In genomic region chr22:46776486-46776826, GRCh38 we compare ENCODE assay signal across 14 cellular contexts. TPM values are rescaled to one million over a fixed set of nuclear protein-coding genes. Genes with fewer than 3 reads are reported as not detected.
DNase-seq lines count a peak whose midpoint lies in the region; ATAC-seq and TF ChIP-seq lines count a peak whose summit lies in the region.
"Had no signal": no experiment of that assay in that cellular context is flagged by ENCODE, and none has a peak within 500 bp of the region (broad histone marks: within the 10 kb centered on the region; RNA-seq: fewer than 3 reads in every experiment).

No MANE protein-coding gene starts in this region.

- peaks cover 11% of the 10 kb centered on the region for H3K36me3 Mint-ChIP-seq in activated CD4-positive, alpha-beta T cell treated with anti-CD3 and anti-CD28 coated beads for 36 hours (ENCODE audit: low read depth)
- H3K36me3 Mint-ChIP-seq in central memory CD8-positive, alpha-beta T cell (ENCODE audit: insufficient read depth), result peaks cover 6% of the 10 kb centered on the region
- no peaks in the 10 kb centered on the region for H3K36me3 Mint-ChIP-seq in nephron progenitor cell (ENCODE audit: low read depth)

- H3K9me3 Mint-ChIP-seq in activated CD4-positive, alpha-beta T cell treated with anti-CD3 and anti-CD28 coated beads for 36 hours (ENCODE audit: low read depth), result no peaks in the 10 kb centered on the region
- no peaks in the 10 kb centered on the region for H3K9me3 Mint-ChIP-seq in central memory CD8-positive, alpha-beta T cell
- no peaks in the 10 kb centered on the region for H3K9me3 Mint-ChIP-seq in nephron progenitor cell

- H3K27ac ChIP-seq in OCI-LY1 (ENCODE audit: low read depth, low read length, poor library complexity, severe bottlenecking), result peak overlapping the region; percentile 97
- H3K27ac ChIP-seq in upper lobe of left lung, result peak overlapping the region in 2 of 4 donors; percentile 10 to 27
- H3K27ac ChIP-seq: SK-N-MC had no signal

- H3K9me2 ChIP-seq in OCI-LY1 (ENCODE audit: low read depth, low read length), result no peaks in the 10 kb centered on the region

- DNase-seq in activated CD4-positive, alpha-beta T cell treated with anti-CD3 and anti-CD28 coated beads for 36 hours, result no peak
- DNase-seq in activated CD4-positive, alpha-beta T cell treated with anti-CD3 and anti-CD28 coated beads, Interleukin-2, amount 50 U/mL, for 4 hours, result no peak
- no peak for DNase-seq in central memory CD8-positive, alpha-beta T cell (ENCODE audit: low spot score in 2 of 2)
- no peak for DNase-seq in nephron progenitor cell
- DNase-seq in NCI-H748 (lab: John Stamatoyannopoulos, UW; ENCODE audit: unreplicated experiment), result no peak
- DNase-seq in NCI-H2171 treated with DMSO at 0.1 percent for 48 hours (lab: John Stamatoyannopoulos, UW), result no peak
- DNase-seq in upper lobe of left lung, result no peak
- DNase-seq: activated CD4-positive, alpha-beta T cell treated with anti-CD3 and anti-CD28 coated beads, Interleukin-2, amount 50 U/mL, for 48 hours; anterior cingulate cortex; DMS79 treated with DMSO at 0.1 percent for 48 hours; NCI-H146; NCI-H774 had no signal

- H3K4me1 Mint-ChIP-seq in activated CD4-positive, alpha-beta T cell treated with anti-CD3 and anti-CD28 coated beads for 36 hours, result peaks cover 55% of the 10 kb centered on the region
- peaks cover 56% of the 10 kb centered on the region for H3K4me1 Mint-ChIP-seq in central memory CD8-positive, alpha-beta T cell
- H3K4me1 Mint-ChIP-seq in nephron progenitor cell, result peaks cover 52% of the 10 kb centered on the region

- H3K27me3 ChIP-seq in OCI-LY1 (ENCODE audit: insufficient read depth, low read length), result no peaks in the 10 kb centered on the region
- no peaks in the 10 kb centered on the region for H3K27me3 ChIP-seq in upper lobe of left lung

- no peaks in the 10 kb centered on the region for H3K27me3 Mint-ChIP-seq in activated CD4-positive, alpha-beta T cell treated with anti-CD3 and anti-CD28 coated beads for 36 hours
- no peaks in the 10 kb centered on the region for H3K27me3 Mint-ChIP-seq in central memory CD8-positive, alpha-beta T cell
- peaks cover 5% of the 10 kb centered on the region for H3K27me3 Mint-ChIP-seq in nephron progenitor cell (ENCODE audit: low read depth, poor library complexity)

- H3F3A ChIP-seq in OCI-LY1 (ENCODE audit: insufficient read depth, low read length), result no peaks in the 10 kb centered on the region

- H3K79me2 ChIP-seq in OCI-LY1 (ENCODE audit: insufficient read depth, low read length), result peaks cover 45% of the 10 kb centered on the region

- H3K4me2 ChIP-seq in OCI-LY1 (ENCODE audit: low read length), result peak overlapping the region; percentile 58; the same call in 1 of the 2 replicates

- H3K36me3 ChIP-seq in OCI-LY1 (ENCODE audit: insufficient read depth, low read length) (peaks cover 5% of the 10 kb centered on the region; the same call in 1 of the 2 replicates), upper lobe of left lung (no peaks in the 10 kb centered on the region)

- TF ChIP-seq POLR2A in upper lobe of left lung (IDR thresholded peaks at IDR 0.05), result no peak

- TF ChIP-seq CTCF in OCI-LY1 (IDR thresholded peaks at IDR 0.05; ENCODE audit: low read length), result no peak
- TF ChIP-seq CTCF in nephron progenitor cell (IDR thresholded peaks at IDR 0.05), result no peak
- TF ChIP-seq CTCF in upper lobe of left lung (IDR thresholded peaks at IDR 0.05), result no peak

- H3K4me1 ChIP-seq in OCI-LY1 (ENCODE audit: insufficient read depth, low read length, severe bottlenecking) (peaks cover 86% of the 10 kb centered on the region), upper lobe of left lung (peaks cover 40 to 58% (median 48%) of the 10 kb centered on the region in 4 donors)

- CTCF ChIA-PET in activated CD4-positive, alpha-beta T cell treated with anti-CD3 and anti-CD28 coated beads for 36 hours (lab: Charles Lee), result interaction anchor here (1.0 to 1.6 kb wide), 2 partner anchors 11 to 18 kb away, joined by 5 to 6 read pairs; no protein-coding TSS in a partner anchor

- intact Hi-C loops in activated CD4-positive, alpha-beta T cell treated with anti-CD3 and anti-CD28 coated beads for 36 hours (cut with DNase I, micrococcal nuclease), result loop anchor here in 1 of 2 experiments (2.0 kb wide), 1 partner anchor 16 kb away; no protein-coding TSS in a partner anchor

- H3K4me3 ChIP-seq in OCI-LY1 (ENCODE audit: low read depth, low read length, poor library complexity, severe bottlenecking) (peak overlapping the region; percentile 45), upper lobe of left lung (no peak overlapping the region)
- H3K4me3 ChIP-seq: SK-N-MC had no signal

- POLR2A ChIA-PET in activated CD4-positive, alpha-beta T cell treated with anti-CD3 and anti-CD28 coated beads for 36 hours (lab: Charles Lee), result no interaction called here

- H3K9me3 ChIP-seq in OCI-LY1 (ENCODE audit: low read length) (no peaks in the 10 kb centered on the region), upper lobe of left lung (no peaks in the 10 kb centered on the region)

- ATAC-seq in activated CD4-positive, alpha-beta T cell treated with anti-CD3 and anti-CD28 coated beads for 36 hours, result no peak
- ATAC-seq in central memory CD8-positive, alpha-beta T cell (replicated peaks; ENCODE audit: extremely low read depth, poor library complexity, severe bottlenecking), result no peak
- no peak for ATAC-seq in upper lobe of left lung (ENCODE audit: low FRiP score in 2 of 2)

- H4K20me1 ChIP-seq in OCI-LY1 (ENCODE audit: insufficient read depth, low read length), result no peaks in the 10 kb centered on the region

- no peak overlapping the region for H2AFZ ChIP-seq in OCI-LY1 (ENCODE audit: low read length)

- peak overlapping the region; percentile 78 for H3K27ac Mint-ChIP-seq in activated CD4-positive, alpha-beta T cell treated with anti-CD3 and anti-CD28 coated beads for 36 hours
- peak overlapping the region; percentile 77 for H3K27ac Mint-ChIP-seq in central memory CD8-positive, alpha-beta T cell (ENCODE audit: low read depth)
- peak overlapping the region; percentile 93 for H3K27ac Mint-ChIP-seq in nephron progenitor cell

- no peak for TF ChIP-seq EP300 in upper lobe of left lung (IDR thresholded peaks at IDR 0.05)

- H3K9ac ChIP-seq in OCI-LY1 (ENCODE audit: low read length), result peak overlapping the region; percentile 63; the same call in 1 of the 2 replicates

- peak overlapping the region; percentile 67 for H3K4me3 Mint-ChIP-seq in activated CD4-positive, alpha-beta T cell treated with anti-CD3 and anti-CD28 coated beads for 36 hours
- H3K4me3 Mint-ChIP-seq in central memory CD8-positive, alpha-beta T cell, result peak overlapping the region; percentile 62
- H3K4me3 Mint-ChIP-seq in nephron progenitor cell, result no peak overlapping the region

- WGBS in upper lobe of left lung, 2 donors, result 69 to 71% methylated on average over 6 of the region's 6 CpGs

RNA-seq across cellular contexts. Expression of gene TBC1D22A, which starts 14.0 kb away (rescaled TPM):
- total RNA-seq in activated CD4-positive, alpha-beta T cell treated with anti-CD3 and anti-CD28 coated beads for 36 hours, result 10 to 100 TPM; 36.0 to 38.0 TPM
- total RNA-seq in upper lobe of left lung, result 10 to 100 TPM; 27.1 to 48.2 (median 35.3) TPM

RNA-seq across cellular contexts. Expression of gene CERK, which starts 38.4 kb away (rescaled TPM):
- 10 to 100 TPM; 27.0 to 32.8 TPM for total RNA-seq in activated CD4-positive, alpha-beta T cell treated with anti-CD3 and anti-CD28 coated beads for 36 hours
- 10 to 100 TPM; 26.9 to 55.5 (median 32.7) TPM for total RNA-seq in upper lobe of left lung
